Comparison of ENCODE assay signal across 8 cellular contexts in the genomic region with DNA sequence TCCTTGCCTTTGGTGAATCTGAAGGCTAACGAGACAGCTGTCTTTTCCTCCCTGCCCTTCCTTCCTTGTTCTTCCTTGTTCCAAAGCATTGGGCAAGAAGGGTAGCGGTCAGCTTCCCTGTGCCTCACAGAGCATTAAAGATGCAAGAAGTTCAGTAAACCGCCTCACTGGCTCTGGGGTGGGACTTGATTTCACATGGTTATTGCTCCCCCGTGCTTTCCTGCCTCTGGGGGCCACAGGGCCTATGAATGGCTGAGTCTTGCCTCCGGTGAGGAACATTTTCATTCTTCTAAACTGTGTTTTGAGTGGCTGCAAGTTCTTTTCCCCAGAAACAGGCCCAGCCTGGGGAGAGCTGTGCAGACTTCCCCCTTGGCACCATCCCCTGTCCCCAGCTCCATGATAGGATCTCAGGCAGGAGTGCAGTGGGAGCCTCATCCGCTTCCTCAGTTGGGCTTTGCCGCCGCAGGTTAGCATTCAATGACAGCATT. TPM values are rescaled to one million over a fixed set of nuclear protein-coding genes. Genes with fewer than 3 reads are reported as not detected.
DNase-seq lines count a peak whose midpoint lies in the region; ATAC-seq and TF ChIP-seq lines count a peak whose summit lies in the region.

No MANE protein-coding gene starts in this region.

- H4K8ac ChIP-seq in neuronal stem cell (ENCODE audit: low read depth, low read length): no peak overlapping the region

- whole genome bisulfite sequencing in neuronal stem cell (ENCODE audit: extremely low coverage in 2 of 2, insufficient read length in 2 of 2, insufficient replicate concordance in 1 of 2), 2 donors: no CpG with 5 or more reads among the region's 8 CpGs

- H3K18ac ChIP-seq in neuronal stem cell (ENCODE audit: low read length): no peak overlapping the region

- no peaks in the 10 kb centered on the region for H4K20me1 ChIP-seq in SU-DHL-6 (ENCODE audit: low read depth, low read length)

- H3K9me2 ChIP-seq in SU-DHL-6 (replicated peaks; ENCODE audit: insufficient read depth, low read length): no peaks in the 10 kb centered on the region

- H3K14ac ChIP-seq in neuronal stem cell (ENCODE audit: low read length): no peak overlapping the region

- no peaks in the 10 kb centered on the region for H3K27me3 ChIP-seq in SU-DHL-6 (ENCODE audit: low read length)
- H3K27me3 ChIP-seq in neuronal stem cell (ENCODE audit: control insufficient read depth in 3 of 3, insufficient read depth in 3 of 3, low read depth in 1 of 3, low read length in 3 of 3): no peaks in the 10 kb centered on the region

- no peak for TF ChIP-seq CTCF in SU-DHL-6 (IDR thresholded peaks at IDR 0.05; ENCODE audit: insufficient read depth, low read length, poor library complexity, severe bottlenecking)
- no peak for TF ChIP-seq CTCF in fibroblast of pulmonary artery (IDR thresholded peaks at IDR 0.05; ENCODE audit: low read length, missing control alignments)

- H2BK120ac ChIP-seq in neuronal stem cell (ENCODE audit: low read depth, low read length): no peak overlapping the region

- no peak overlapping the region for H2BK15ac ChIP-seq in neuronal stem cell (ENCODE audit: low read length)

- H2BK5ac ChIP-seq in neuronal stem cell (ENCODE audit: low read length): no peak overlapping the region

- H2AFZ ChIP-seq in SU-DHL-6 (ENCODE audit: low read depth, low read length, severe bottlenecking) (peak overlapping the region; percentile 70), neuronal stem cell (ENCODE audit: low read length) (peak overlapping the region; percentile 81)

- H3K27ac ChIP-seq in SU-DHL-6 (ENCODE audit: low read depth, low read length) (no peak overlapping the region), neuronal stem cell (replicated peaks; ENCODE audit: low read length) (no peak overlapping the region)

- DNase-seq in GM03348 (ENCODE audit: low spot score) (peak; percentile 54), fibroblast of pulmonary artery (ENCODE audit: low read depth) (peak; percentile 54), neuronal stem cell (ENCODE audit: low spot score) (no peak), A172 (ENCODE audit: low spot score) (no peak), KG1 (lab: John Stamatoyannopoulos, UW) (no peak)
- DNase-seq in activated CD4-positive, CD25-positive, alpha-beta regulatory T cell treated with anti-CD3 and anti-CD28 coated beads, Interleukin-2, amount 50 U/mL, for 72 hours: no peak

- H2BK12ac ChIP-seq in neuronal stem cell (ENCODE audit: low read length): no peak overlapping the region

- H2AK5ac ChIP-seq in neuronal stem cell (ENCODE audit: low read depth, low read length): no peak overlapping the region

- no peak overlapping the region for H4K91ac ChIP-seq in neuronal stem cell (ENCODE audit: low read depth, low read length, poor library complexity)

- 0 out of 2 replicates have a peak overlapping the region, but pooled peaks have one; percentile 49 for H3K9ac ChIP-seq in SU-DHL-6 (ENCODE audit: low read length)
- H3K9ac ChIP-seq in neuronal stem cell (ENCODE audit: low read depth, low read length, poor library complexity): no peak overlapping the region

- H3F3A ChIP-seq in SU-DHL-6 (ENCODE audit: insufficient read depth): peaks cover 7% of the 10 kb centered on the region; the same call in 1 of the 2 replicates

- H3K79me2 ChIP-seq in SU-DHL-6 (ENCODE audit: insufficient read depth, low read length): no peaks in the 10 kb centered on the region

- H3K9me3 ChIP-seq in SU-DHL-6 (ENCODE audit: insufficient read depth, low read length): no peaks in the 10 kb centered on the region
- H3K9me3 ChIP-seq in neuronal stem cell (replicated peaks in 1 of 2; ENCODE audit: control insufficient read depth in 2 of 2, insufficient read depth in 1 of 2, low read depth in 1 of 2, low read length in 2 of 2): no peaks in the 10 kb centered on the region

- no peak overlapping the region for H3K23ac ChIP-seq in neuronal stem cell (ENCODE audit: low read depth, low read length, poor library complexity)

- no peak for ATAC-seq in HG03571 (IDR thresholded peaks at IDR 0.05; ENCODE audit: unreplicated experiment)

- H3K36me3 ChIP-seq in SU-DHL-6 (ENCODE audit: low read length): no peaks in the 10 kb centered on the region
- H3K36me3 ChIP-seq in neuronal stem cell (replicated peaks in 1 of 2; ENCODE audit: control insufficient read depth in 2 of 2, insufficient read depth in 2 of 2, low read length in 2 of 2): no peaks in the 10 kb centered on the region

- H3K4ac ChIP-seq in neuronal stem cell (ENCODE audit: low read length): no peak overlapping the region

- peaks cover 25 to 37% of the 10 kb centered on the region in 2 donors for H3K4me1 ChIP-seq in neuronal stem cell (ENCODE audit: control insufficient read depth in 2 of 2, insufficient read depth in 1 of 2, low read depth in 1 of 2, low read length in 2 of 2)

- peaks cover 2% of the 10 kb centered on the region for H3K79me1 ChIP-seq in neuronal stem cell (ENCODE audit: low read depth, low read length)

- H3K4me2 ChIP-seq in SU-DHL-6 (ENCODE audit: low read depth, low read length, poor library complexity, severe bottlenecking) (peak overlapping the region; percentile 78), neuronal stem cell (ENCODE audit: insufficient read depth, low read length, poor library complexity, severe bottlenecking) (peak overlapping the region; percentile 87)

- H3K4me3 ChIP-seq in SU-DHL-6 (ENCODE audit: insufficient read depth, low read length, poor library complexity, severe bottlenecking) (peak overlapping the region; percentile 68), fibroblast of pulmonary artery (replicated peaks; ENCODE audit: low read depth, low read length) (peak overlapping the region; percentile 84), neuronal stem cell (ENCODE audit: low read length in 2 of 2) (peak overlapping the region; percentile 68 to 95)

RNA-seq across cellular contexts. Expression of a gene that starts 1.5 kb away (rescaled TPM):
- 9.8 TPM for polyA plus RNA-seq in neuronal stem cell (2013, experiment 1 of 2)
- polyA plus RNA-seq in neuronal stem cell (2013, experiment 2 of 2): 9.6 TPM
- 0.38 and 1.2 TPM in 2 replicates for total RNA-seq in A172 (2014; rRNA removed; shearing (Covaris generic))

Comparison
In these comparisons a context has a peak if more than half of its experiments do, and no peak if none do; other contexts are left out.
1. DNase-seq: peak in GM03348 (single experiment) and fibroblast of pulmonary artery (single experiment); none in neuronal stem cell (single experiment), A172 (single experiment), activated CD4-positive, CD25-positive, alpha-beta regulatory T cell treated with anti-CD3 and anti-CD28 coated beads, Interleukin-2, amount 50 U/mL, for 72 hours (single experiment) and KG1 (single experiment).
2. Peak in every context shown above with its lines, with median percentiles within 50 percentile points of each other: H3K4me3 ChIP-seq.